Comparison of ENCODE assay signal across 1 cellular context in genomic region chr15:52288051-52288942, GRCh38.
TF ChIP-seq lines count a peak whose summit lies in the region.

No MANE protein-coding gene starts in this region.

TF ChIP-seq in HepG2, 621 proteins besides CTCF, POLR2A, EP300 and RAD21 (continued from another document and continues in another):
- TF ChIP-seq KIAA2018 (CRISPR knock-in tag; IDR thresholded peaks at IDR 0.05; ENCODE audit: borderline replicate concordance) (no peak), XRCC5 (optimal IDR thresholded peaks at IDR 0.05; ENCODE audit: low read length) (peak; percentile 88), NFYC (CRISPR knock-in tag; IDR thresholded peaks at IDR 0.05) (peak; percentile 25; the same call in 1 of the 2 replicates), ZFP82 (CRISPR knock-in tag; IDR thresholded peaks at IDR 0.05; ENCODE audit: borderline replicate concordance) (no peak; the same call in 1 of the 2 replicates), RORA (CRISPR knock-in tag; IDR thresholded peaks at IDR 0.05) (no peak), ZNF280B (CRISPR knock-in tag; IDR thresholded peaks at IDR 0.05; ENCODE audit: borderline replicate concordance) (no peak), HOXA3 (CRISPR knock-in tag; IDR thresholded peaks at IDR 0.05) (peak; percentile 86), ZNF720 (CRISPR knock-in tag; IDR thresholded peaks at IDR 0.05) (no peak), TBL1XR1 (IDR thresholded peaks at IDR 0.05; ENCODE audit: borderline replicate concordance, low read length, partially characterized antibody) (peak; percentile 75), ZNF331 (CRISPR knock-in tag; IDR thresholded peaks at IDR 0.05) (peak; percentile 93), POLR2AphosphoS5 (IDR thresholded peaks at IDR 0.05; ENCODE audit: low read depth, low read length) (peak; percentile 80), ISX (CRISPR knock-in tag; conservative IDR thresholded peaks at IDR 0.05) (no peak), RBM22 (optimal IDR thresholded peaks at IDR 0.05; ENCODE audit: low read length) (peak; percentile 87), ZNF615 (CRISPR knock-in tag; IDR thresholded peaks at IDR 0.05; ENCODE audit: borderline replicate concordance) (peak; percentile 84; the same call in 1 of the 2 replicates), HNRNPLL (IDR thresholded peaks at IDR 0.05; ENCODE audit: low read depth, low read length, poor library complexity, severe bottlenecking) (peak; percentile 9), HES4 (CRISPR knock-in tag; IDR thresholded peaks at IDR 0.05; ENCODE audit: borderline replicate concordance) (0 out of 2 replicates have a peak, but pooled peaks have one; percentile 30), MXI1 (IDR thresholded peaks at IDR 0.05; ENCODE audit: borderline replicate concordance, low read depth, low read length) (peak; percentile 88; the same call in 2 of the 3 replicates), HNF1A (IDR thresholded peaks at IDR 0.05; ENCODE audit: low read depth) (peak; percentile 56; the same call in 1 of the 2 replicates), HNF1A (CRISPR knock-in tag; IDR thresholded peaks at IDR 0.05; ENCODE audit: borderline replicate concordance) (peak; percentile 88; the same call in 1 of the 2 replicates), ZNF724P (CRISPR knock-in tag; IDR thresholded peaks at IDR 0.05; ENCODE audit: borderline replicate concordance) (no peak; the same call in 1 of the 2 replicates), ZNF589 (CRISPR knock-in tag; conservative IDR thresholded peaks at IDR 0.05) (0 out of 2 replicates have a peak, but pooled peaks have one; percentile 61), NONO (IDR thresholded peaks at IDR 0.05) (no peak), NONO (CRISPR knock-in tag; conservative IDR thresholded peaks at IDR 0.05) (peak; percentile 96), KLF9 (CRISPR knock-in tag; IDR thresholded peaks at IDR 0.05; ENCODE audit: low read depth) (no peak), ZBTB7A (CRISPR knock-in tag; IDR thresholded peaks at IDR 0.05) (peak; percentile 56; the same call in 1 of the 2 replicates), GATAD1 (CRISPR knock-in tag; IDR thresholded peaks at IDR 0.05) (peak; percentile 62; the same call in 1 of the 2 replicates), TAF1 (CRISPR knock-in tag; IDR thresholded peaks at IDR 0.05) (peak; percentile 75), RFXAP (CRISPR knock-in tag; IDR thresholded peaks at IDR 0.05; ENCODE audit: borderline replicate concordance) (peak; percentile 80; the same call in 1 of the 2 replicates), ZNF414 (CRISPR knock-in tag; IDR thresholded peaks at IDR 0.05) (peak; percentile 86), ZNF703 (CRISPR knock-in tag; IDR thresholded peaks at IDR 0.05; ENCODE audit: borderline replicate concordance) (no peak), ZNF782 (CRISPR knock-in tag; IDR thresholded peaks at IDR 0.05; ENCODE audit: borderline replicate concordance) (no peak), ZNF451 (CRISPR knock-in tag; IDR thresholded peaks at IDR 0.05) (peak; percentile 63; the same call in 1 of the 2 replicates), KDM4B (CRISPR knock-in tag; IDR thresholded peaks at IDR 0.05) (peak; percentile 44; the same call in 1 of the 2 replicates), ZBTB43 (CRISPR knock-in tag; conservative IDR thresholded peaks at IDR 0.05) (peak; percentile 77; the same call in 1 of the 2 replicates)
